Comparison of ENCODE assay signal across 8 cellular contexts in the genomic region with DNA sequence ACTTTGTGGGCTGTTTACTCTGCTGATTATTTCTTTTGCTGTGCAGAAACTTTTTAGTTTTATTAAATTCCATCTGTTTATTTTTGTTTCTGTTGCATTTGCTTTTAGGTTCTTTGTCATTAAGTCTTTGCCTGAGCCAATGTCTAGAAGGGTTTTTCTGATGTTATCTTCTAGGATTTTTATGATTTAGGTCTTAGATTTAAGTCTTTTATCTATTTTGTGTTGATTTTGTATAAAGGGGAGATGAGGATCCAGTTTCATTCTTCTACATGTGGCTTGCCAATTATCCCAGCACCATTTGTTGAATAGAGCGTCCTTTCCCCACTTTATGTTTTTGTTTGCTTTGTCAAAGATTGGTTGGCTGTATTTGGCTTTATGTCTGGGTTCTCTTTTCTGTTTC. TPM values are rescaled to one million over a fixed set of nuclear protein-coding genes. Genes with fewer than 3 reads are reported as not detected.
"Had no signal": no experiment of that assay in that cellular context is flagged by ENCODE, and none has a peak within 500 bp of the region (broad histone marks: within the 10 kb centered on the region; RNA-seq: fewer than 3 reads in every experiment).

No MANE protein-coding gene starts in this region.

RNA-seq across cellular contexts. Expression of a gene that starts 47.1 kb away (rescaled TPM):
- total RNA-seq: PC-3, PC-9, Right ventricle myocardium inferior, Right ventricle myocardium superior, RPMI7951, SJSA1, SK-MEL-5, T-cell had no signal
